ENCODE assay signal across 17 cellular contexts in the genomic region with DNA sequence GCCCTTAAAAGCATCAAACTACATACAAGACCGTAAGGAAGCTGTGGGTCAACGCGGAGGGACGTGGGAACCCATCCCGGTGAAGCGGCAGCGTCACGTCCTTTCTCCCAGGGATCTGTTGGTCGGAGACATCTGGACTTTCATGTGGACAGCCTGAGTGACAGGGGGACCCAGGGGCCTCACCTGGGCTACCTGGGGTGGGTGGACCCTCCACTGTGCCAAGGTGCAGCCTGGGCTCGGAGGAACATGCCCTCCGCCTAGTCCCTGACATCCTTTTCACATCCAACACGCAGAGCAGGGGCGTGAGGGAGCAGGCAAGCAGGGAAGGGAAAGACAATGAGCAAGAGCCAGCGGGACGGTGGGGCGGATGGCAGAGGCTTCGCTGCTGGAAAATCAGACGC. TPM values are rescaled to one million over a fixed set of nuclear protein-coding genes. Genes with fewer than 3 reads are reported as not detected.
DNase-seq lines count a peak whose midpoint lies in the region; ATAC-seq and TF ChIP-seq lines count a peak whose summit lies in the region.
"Had no signal": no experiment of that assay in that cellular context is flagged by ENCODE, and none has a peak within 500 bp of the region (broad histone marks: within the 10 kb centered on the region; RNA-seq: fewer than 3 reads in every experiment).

No MANE protein-coding gene starts in this region.

- no peak overlapping the region for H4K8ac ChIP-seq in neuronal stem cell (ENCODE audit: low read depth, low read length)

- TF ChIP-seq POLR2A in heart left ventricle (IDR thresholded peaks at IDR 0.05), result no peak
- no peak for TF ChIP-seq POLR2A in esophagus squamous epithelium (IDR thresholded peaks at IDR 0.05)

- H3K27ac Mint-ChIP-seq in endodermal cell, result no peak overlapping the region

- H4K91ac ChIP-seq in neuronal stem cell (ENCODE audit: low read depth, low read length, poor library complexity), result no peak overlapping the region

- no peak overlapping the region for H3K4ac ChIP-seq in neuronal stem cell (ENCODE audit: low read length)

- ATAC-seq in heart left ventricle (no peak), upper lobe of right lung (no peak), HG03378 (IDR thresholded peaks at IDR 0.05; ENCODE audit: unreplicated experiment) (no peak)
- ATAC-seq: A549, GM12878, HCT116 had no signal

- no peak overlapping the region for H3K14ac ChIP-seq in neuronal stem cell (ENCODE audit: low read length)

- peaks cover 21% of the 10 kb centered on the region for H3K9me3 Mint-ChIP-seq in endodermal cell

- H3K27me3 ChIP-seq in heart left ventricle (peaks cover 0 to 4% (median 0%) of the 10 kb centered on the region in 9 donors), left ventricle myocardium inferior (ENCODE audit: low read depth) (peaks cover 6% of the 10 kb centered on the region), endodermal cell (ENCODE audit: control insufficient read depth, insufficient read depth, low read length, poor library complexity, severe bottlenecking) (peaks cover 33% of the 10 kb centered on the region), neuronal stem cell (ENCODE audit: control insufficient read depth in 3 of 3, insufficient read depth in 3 of 3, low read depth in 1 of 3, low read length in 3 of 3) (peaks cover 0 to 68% (median 6%) of the 10 kb centered on the region in 3 experiments), upper lobe of right lung (no peaks in the 10 kb centered on the region), esophagus squamous epithelium (peaks cover 0 to 49% (median 0%) of the 10 kb centered on the region in 4 donors)

- WGBS in heart left ventricle, 4 donors, result 93 to 95% (median 95%) methylated on average over 18 of the region's 18 CpGs
- whole genome bisulfite sequencing in endodermal cell (ENCODE audit: insufficient coverage in 1 of 2, insufficient read length in 1 of 2), 2 experiments, result 90 to 96% methylated on average over 11 to 16 of the region's 18 CpGs
- WGBS in neuronal stem cell (ENCODE audit: extremely low coverage in 2 of 2, insufficient read length in 2 of 2, insufficient replicate concordance in 1 of 2), 2 donors, result no CpG with 5 or more reads among the region's 18 CpGs
- WGBS in esophagus squamous epithelium, 2 donors, result 92% methylated on average over 5 to 8 of the region's 18 CpGs

- intact Hi-C loops in heart left ventricle (cut with DNase I) (no loop called here), left ventricle myocardium inferior (cut with micrococcal nuclease) (no loop called here), upper lobe of right lung (cut with DNase I) (no loop called here), esophagus squamous epithelium (cut with DNase I) (no loop called here)

- H3K4me1 ChIP-seq in heart left ventricle (peaks cover 0 to 21% (median 0%) of the 10 kb centered on the region in 12 donors), left ventricle myocardium inferior (peaks cover 20% of the 10 kb centered on the region), endodermal cell (ENCODE audit: control insufficient read depth, insufficient read depth, low read length) (no peaks in the 10 kb centered on the region), neuronal stem cell (ENCODE audit: control insufficient read depth in 2 of 2, insufficient read depth in 1 of 2, low read depth in 1 of 2, low read length in 2 of 2) (peaks cover 20 to 21% of the 10 kb centered on the region in 2 donors), upper lobe of right lung (no peaks in the 10 kb centered on the region), esophagus squamous epithelium (peaks cover 0 to 3% (median 0%) of the 10 kb centered on the region in 3 donors)

- H3K27ac ChIP-seq in heart left ventricle (no peak overlapping the region), left ventricle myocardium inferior (replicated peaks) (no peak overlapping the region), endodermal cell (ENCODE audit: low read depth, low read length) (no peak overlapping the region), neuronal stem cell (replicated peaks; ENCODE audit: low read length) (peak overlapping the region; percentile 35), upper lobe of right lung (no peak overlapping the region), esophagus squamous epithelium (no peak overlapping the region)
- H3K27ac ChIP-seq: A549 had no signal

- peak overlapping the region; percentile 55 for H3K4me2 ChIP-seq in neuronal stem cell (ENCODE audit: insufficient read depth, low read length, poor library complexity, severe bottlenecking)
- H3K4me2 ChIP-seq: A549 had no signal

- H2AK5ac ChIP-seq in neuronal stem cell (ENCODE audit: low read depth, low read length), result peak overlapping the region; percentile 77

- H3K18ac ChIP-seq in neuronal stem cell (ENCODE audit: low read length), result peak overlapping the region; percentile 4

- no peak overlapping the region for H3K4me3 Mint-ChIP-seq in endodermal cell

- H3K4me1 Mint-ChIP-seq in endodermal cell, result no peaks in the 10 kb centered on the region

- no peak for TF ChIP-seq CTCF in heart left ventricle (IDR thresholded peaks at IDR 0.05)
- TF ChIP-seq CTCF in left ventricle myocardium inferior (IDR thresholded peaks at IDR 0.05; ENCODE audit: borderline replicate concordance), result no peak
- TF ChIP-seq CTCF in endodermal cell (conservative IDR thresholded peaks at IDR 0.05), result no peak
- TF ChIP-seq CTCF in upper lobe of right lung (IDR thresholded peaks at IDR 0.05), result no peak
- TF ChIP-seq CTCF in esophagus squamous epithelium (IDR thresholded peaks at IDR 0.05), result no peak

- H3K36me3 ChIP-seq in heart left ventricle, result peaks cover 0 to 9% (median 0%) of the 10 kb centered on the region in 9 donors
- H3K36me3 ChIP-seq in left ventricle myocardium inferior, result no peaks in the 10 kb centered on the region
- H3K36me3 ChIP-seq in endodermal cell (ENCODE audit: control insufficient read depth, insufficient read depth, low read length), result peaks cover 6% of the 10 kb centered on the region
- H3K36me3 ChIP-seq in neuronal stem cell (replicated peaks in 1 of 2; ENCODE audit: control insufficient read depth in 2 of 2, insufficient read depth in 2 of 2, low read length in 2 of 2), result peaks cover 0 to 3% of the 10 kb centered on the region in 2 donors
- no peaks in the 10 kb centered on the region for H3K36me3 ChIP-seq in upper lobe of right lung
- no peaks in the 10 kb centered on the region for H3K36me3 ChIP-seq in esophagus squamous epithelium

- H3K36me3 Mint-ChIP-seq in endodermal cell (ENCODE audit: low read depth), result peaks cover 25% of the 10 kb centered on the region

- no peak overlapping the region for H2AFZ ChIP-seq in neuronal stem cell (ENCODE audit: low read length)

- H3K9me3 ChIP-seq in heart left ventricle, result no peaks in the 10 kb centered on the region
- peaks cover 5% of the 10 kb centered on the region for H3K9me3 ChIP-seq in left ventricle myocardium inferior (replicated peaks)
- peaks cover 24% of the 10 kb centered on the region for H3K9me3 ChIP-seq in endodermal cell (ENCODE audit: control insufficient read depth, low read length)
- H3K9me3 ChIP-seq in neuronal stem cell (replicated peaks in 1 of 2; ENCODE audit: control insufficient read depth in 2 of 2, insufficient read depth in 1 of 2, low read depth in 1 of 2, low read length in 2 of 2), result peaks cover 14 to 24% of the 10 kb centered on the region in 2 donors
- H3K9me3 ChIP-seq in upper lobe of right lung, result no peaks in the 10 kb centered on the region
- no peaks in the 10 kb centered on the region for H3K9me3 ChIP-seq in esophagus squamous epithelium

- H3K9ac ChIP-seq in endodermal cell (ENCODE audit: extremely low read depth, low read length, poor library complexity, severe bottlenecking) (no peak overlapping the region), neuronal stem cell (ENCODE audit: low read depth, low read length, poor library complexity) (peak overlapping the region; percentile 76)

- H3K27me3 Mint-ChIP-seq in endodermal cell (ENCODE audit: insufficient read depth), result peaks cover 92% of the 10 kb centered on the region

- DNase-seq in heart left ventricle (peak in 3 of 5 donors; percentile 16 to 33 (median 22)), left ventricle myocardium inferior (no peak), endodermal cell (peak; percentile 39), neuronal stem cell (ENCODE audit: low spot score) (no peak), upper lobe of right lung (peak; percentile 52), NCI-H187 (lab: John Stamatoyannopoulos, UW) (no peak), esophagus squamous epithelium (lab: John Stamatoyannopoulos, UW) (no peak)
- DNase-seq: DMS53, NCI-H1436, NCI-H2081 treated with DMSO at 0.1 percent for 48 hours, NCI-H526, RPMI8226 had no signal

- H3K79me1 ChIP-seq in neuronal stem cell (ENCODE audit: low read depth, low read length), result no peaks in the 10 kb centered on the region

- H3K23ac ChIP-seq in neuronal stem cell (ENCODE audit: low read depth, low read length, poor library complexity), result no peak overlapping the region

- H3K4me3 ChIP-seq in heart left ventricle (no peak overlapping the region), left ventricle myocardium inferior (no peak overlapping the region), endodermal cell (ENCODE audit: low read length) (no peak overlapping the region), neuronal stem cell (ENCODE audit: low read length in 2 of 2) (peak overlapping the region in 1 of 2 donors; percentile 37), upper lobe of right lung (no peak overlapping the region), esophagus squamous epithelium (no peak overlapping the region)
- H3K4me3 ChIP-seq: A549, GM12878 had no signal

- H2BK15ac ChIP-seq in neuronal stem cell (ENCODE audit: low read length), result no peak overlapping the region

- H2BK12ac ChIP-seq in neuronal stem cell (ENCODE audit: low read length), result peak overlapping the region; percentile 80

- peak overlapping the region; percentile 10 for H2BK5ac ChIP-seq in neuronal stem cell (ENCODE audit: low read length)

- no peak overlapping the region for H2BK120ac ChIP-seq in neuronal stem cell (ENCODE audit: low read depth, low read length)

RNA-seq across cellular contexts. Expression of gene GARIN5A, which starts 13.8 kb away (rescaled TPM):
- total RNA-seq in heart left ventricle (1 to 10 TPM in 6 of 9 donors, under 1 TPM in 3; 0.51 to 6.4 (median 1.6) TPM), left ventricle myocardium inferior (1.3 TPM), endodermal cell (1 to 10 TPM; 8.3 to 9.5 TPM), upper lobe of right lung (3.8 TPM), esophagus squamous epithelium (1 to 10 TPM in 3 of 4 donors, under 1 TPM in 1; 0.53 to 2.0 (median 1.5) TPM)
- polyA plus RNA-seq in heart left ventricle, result 1 to 10 TPM; 1.1 to 3.0 TPM
- polyA plus RNA-seq in endodermal cell (2013, experiment 1 of 2), result 1.7 TPM
- polyA plus RNA-seq in endodermal cell (2013, experiment 2 of 2), result 2.4 TPM
- polyA plus RNA-seq in neuronal stem cell (2013, experiment 1 of 2), result 9.4 TPM
- polyA plus RNA-seq in neuronal stem cell (2013, experiment 2 of 2), result 8.0 TPM
- total RNA-seq: GM12878 had no signal

RNA-seq across cellular contexts. Expression of gene EMC10, which starts 14.1 kb away (rescaled TPM):
- total RNA-seq in heart left ventricle (100 to 1,000 TPM in 4 of 9 donors, 10 to 100 TPM in 5; 72.8 to 138 (median 91.1) TPM), left ventricle myocardium inferior (97.7 TPM), endodermal cell (100 to 1,000 TPM; 119 to 123 TPM), upper lobe of right lung (103 TPM), esophagus squamous epithelium (10 to 100 TPM; 50.2 to 76.1 (median 59.7) TPM)
- 100 to 1,000 TPM in 1 of 2 donors, 10 to 100 TPM in 1; 95.3 to 108 TPM for polyA plus RNA-seq in heart left ventricle
- 88.6 TPM for polyA plus RNA-seq in endodermal cell (2013, experiment 1 of 2)
- 88.0 TPM for polyA plus RNA-seq in endodermal cell (2013, experiment 2 of 2)
- 57.0 TPM for polyA plus RNA-seq in neuronal stem cell (2013, experiment 1 of 2)
- 55.4 TPM for polyA plus RNA-seq in neuronal stem cell (2013, experiment 2 of 2)

RNA-seq across cellular contexts. Expression of gene JOSD2, which starts 20.6 kb away (rescaled TPM):
- 10 to 100 TPM; 18.7 to 43.8 (median 29.5) TPM for total RNA-seq in heart left ventricle
- polyA plus RNA-seq in heart left ventricle, result 10 to 100 TPM; 47.7 to 49.7 TPM
- 28.6 TPM for total RNA-seq in left ventricle myocardium inferior
- 10 to 100 TPM; 12.1 to 13.7 TPM for total RNA-seq in endodermal cell
- 5.6 TPM for polyA plus RNA-seq in endodermal cell (2013, experiment 1 of 2)
- 4.8 TPM for polyA plus RNA-seq in endodermal cell (2013, experiment 2 of 2)
- 2.7 TPM for polyA plus RNA-seq in neuronal stem cell (2013, experiment 1 of 2)
- polyA plus RNA-seq in neuronal stem cell (2013, experiment 2 of 2), result 2.8 TPM
- 34.7 TPM for total RNA-seq in upper lobe of right lung
- total RNA-seq in esophagus squamous epithelium, result 10 to 100 TPM; 26.3 to 45.1 (median 34.9) TPM

RNA-seq across cellular contexts. Expression of gene ASPDH, which starts 23.3 kb away (rescaled TPM):
- total RNA-seq in heart left ventricle (not detected), left ventricle myocardium inferior (not detected), endodermal cell (not detected), upper lobe of right lung (not detected), esophagus squamous epithelium (not detected)
- polyA plus RNA-seq in heart left ventricle, result not detected
- not detected for polyA plus RNA-seq in endodermal cell (2013, experiment 1 of 2)
- polyA plus RNA-seq in endodermal cell (2013, experiment 2 of 2), result not detected
- polyA plus RNA-seq in neuronal stem cell (2013, experiment 1 of 2), result not detected
- polyA plus RNA-seq in neuronal stem cell (2013, experiment 2 of 2), result not detected
- total RNA-seq: GM12878, OCI-LY7 had no signal
- polyA plus RNA-seq: A549, GM12878 had no signal

RNA-seq across cellular contexts. Expression of gene MYBPC2, which starts 57.7 kb away (rescaled TPM):
- total RNA-seq in heart left ventricle, result under 1 TPM in 3 of 9 donors, not detected in 6; 0.09 to 0.35 (median 0.28) TPM
- not detected for polyA plus RNA-seq in heart left ventricle
- total RNA-seq in left ventricle myocardium inferior, result not detected
- total RNA-seq in endodermal cell, result 1 to 10 TPM; 1.9 to 2.3 TPM
- 0.71 TPM for polyA plus RNA-seq in endodermal cell (2013, experiment 1 of 2)
- polyA plus RNA-seq in endodermal cell (2013, experiment 2 of 2), result 0.62 TPM
- polyA plus RNA-seq in neuronal stem cell (2013, experiment 1 of 2), result 1.0 TPM
- polyA plus RNA-seq in neuronal stem cell (2013, experiment 2 of 2), result 1.2 TPM
- 0.12 TPM for total RNA-seq in upper lobe of right lung
- under 1 TPM in 1 of 4 donors, not detected in 3; 0.19 TPM for total RNA-seq in esophagus squamous epithelium

Comparison
In these comparisons a context has a peak if more than half of its experiments do, and no peak if none do; other contexts are left out.
1. DNase-seq: peak in heart left ventricle (3 of 5), endodermal cell (single experiment) and upper lobe of right lung (single experiment); none in left ventricle myocardium inferior (single experiment), neuronal stem cell (single experiment), NCI-H187 (0 of 2) and esophagus squamous epithelium (single experiment).